Comparison of ENCODE assay signal across 11 cellular contexts in genomic region chr3:25904248-25904647, GRCh38.
DNase-seq lines count a peak whose midpoint lies in the region; ATAC-seq and TF ChIP-seq lines count a peak whose summit lies in the region.
"Had no signal": no experiment of that assay in that cellular context is flagged by ENCODE, and none has a peak within 500 bp of the region (broad histone marks: within the 10 kb centered on the region; RNA-seq: fewer than 3 reads in every experiment).

No MANE protein-coding gene starts in this region.

- H3K36me3 ChIP-seq in GM23338 (ENCODE audit: insufficient read depth) (no peaks in the 10 kb centered on the region), neural cell (ENCODE audit: insufficient read depth, low read length) (no peaks in the 10 kb centered on the region), GM23248 (ENCODE audit: low read depth) (no peaks in the 10 kb centered on the region), upper lobe of left lung (no peaks in the 10 kb centered on the region)
- H3K36me3 ChIP-seq: suprapubic skin had no signal

- H3K4me3 Mint-ChIP-seq in GM23338 = no peak overlapping the region
- H3K4me3 Mint-ChIP-seq: activated CD8-positive, alpha-beta memory T cell treated with anti-CD3 and anti-CD28 coated beads, Interleukin-2, amount 10 ng/mL, durations not matched to agents 7 days and 5 days; memory B cell had no signal

- no peak overlapping the region for H3K27ac ChIP-seq in GM23338 (ENCODE audit: low read depth)
- no peak overlapping the region for H3K27ac ChIP-seq in neural cell (ENCODE audit: low read length)
- no peak overlapping the region for H3K27ac ChIP-seq in GM23248
- H3K27ac ChIP-seq in upper lobe of left lung = no peak overlapping the region
- H3K27ac ChIP-seq: suprapubic skin had no signal

- H3K4me3 ChIP-seq in GM23338 (no peak overlapping the region), epithelial cell of proximal tubule (ENCODE audit: low read depth, low read length) (no peak overlapping the region), neural cell (ENCODE audit: low read length) (no peak overlapping the region), GM23248 (no peak overlapping the region), upper lobe of left lung (no peak overlapping the region)
- H3K4me3 ChIP-seq: suprapubic skin had no signal

- H3F3A ChIP-seq in GM23338 (replicated peaks; ENCODE audit: low read depth) = no peaks in the 10 kb centered on the region
- H3F3A ChIP-seq in neural cell (ENCODE audit: insufficient read depth, low read length, poor library complexity, severe bottlenecking) = no peaks in the 10 kb centered on the region
- H3F3A ChIP-seq in GM23248 (ENCODE audit: insufficient read depth) = no peaks in the 10 kb centered on the region

- H3K4me2 ChIP-seq in GM23338 = no peak overlapping the region
- no peak overlapping the region for H3K4me2 ChIP-seq in neural cell (ENCODE audit: low read length)
- H3K4me2 ChIP-seq in GM23248 (ENCODE audit: unreplicated experiment) = no peak overlapping the region

- in situ Hi-C loops in GM23248 (cut with MboI) = no loop called here

- H3K36me3 Mint-ChIP-seq in GM23338 (ENCODE audit: low read depth) = no peaks in the 10 kb centered on the region
- H3K36me3 Mint-ChIP-seq: activated CD8-positive, alpha-beta memory T cell treated with anti-CD3 and anti-CD28 coated beads, Interleukin-2, amount 10 ng/mL, durations not matched to agents 7 days and 5 days; memory B cell had no signal

- no peaks in the 10 kb centered on the region for H3K79me2 ChIP-seq in GM23338 (replicated peaks; ENCODE audit: insufficient read depth)
- no peaks in the 10 kb centered on the region for H3K79me2 ChIP-seq in neural cell (replicated peaks; ENCODE audit: insufficient read depth, low read length)
- H3K79me2 ChIP-seq in GM23248 (ENCODE audit: insufficient read depth) = no peaks in the 10 kb centered on the region

- TF ChIP-seq RAD21 in neural cell (conservative IDR thresholded peaks at IDR 0.05) = peak; percentile 67

- H3K27ac Mint-ChIP-seq in GM23338 = no peak overlapping the region
- H3K27ac Mint-ChIP-seq: activated CD8-positive, alpha-beta memory T cell treated with anti-CD3 and anti-CD28 coated beads, Interleukin-2, amount 10 ng/mL, durations not matched to agents 7 days and 5 days; memory B cell had no signal

- H3K9me3 ChIP-seq in neural cell (ENCODE audit: low read length) (no peaks in the 10 kb centered on the region), GM23248 (ENCODE audit: low read depth) (no peaks in the 10 kb centered on the region), upper lobe of left lung (no peaks in the 10 kb centered on the region)
- H3K9me3 ChIP-seq: suprapubic skin had no signal

- ATAC-seq in GM23338 (peak; percentile 94), upper lobe of left lung (ENCODE audit: low FRiP score in 2 of 2) (no peak), HG02642 (IDR thresholded peaks at IDR 0.05; ENCODE audit: poor library complexity, unreplicated experiment) (no peak)
- ATAC-seq: activated CD8-positive, alpha-beta memory T cell treated with anti-CD3 and anti-CD28 coated beads, Interleukin-2, amount 10 ng/mL, durations not matched to agents 7 days and 5 days had no signal

- no peaks in the 10 kb centered on the region for H3K27me3 ChIP-seq in GM23338 (ENCODE audit: insufficient read depth)
- H3K27me3 ChIP-seq in neural cell (ENCODE audit: insufficient read depth, low read depth, low read length) = no peaks in the 10 kb centered on the region
- no peaks in the 10 kb centered on the region for H3K27me3 ChIP-seq in GM23248 (replicated peaks; ENCODE audit: insufficient read depth)
- H3K27me3 ChIP-seq in upper lobe of left lung = no peaks in the 10 kb centered on the region
- H3K27me3 ChIP-seq: suprapubic skin had no signal

- H2AFZ ChIP-seq in GM23338 (0 out of 2 replicates have a peak overlapping the region, but pooled peaks have one; percentile 1), neural cell (ENCODE audit: low read depth, low read length) (no peak overlapping the region), GM23248 (no peak overlapping the region)

- H3K4me1 ChIP-seq in GM23338 (ENCODE audit: insufficient read depth) = peaks cover 20% of the 10 kb centered on the region
- no peaks in the 10 kb centered on the region for H3K4me1 ChIP-seq in GM23248 (ENCODE audit: insufficient read depth)
- no peaks in the 10 kb centered on the region for H3K4me1 ChIP-seq in upper lobe of left lung
- H3K4me1 ChIP-seq: suprapubic skin had no signal

- no peak for TF ChIP-seq POLR2A in upper lobe of left lung (IDR thresholded peaks at IDR 0.05)

- H3K4me1 Mint-ChIP-seq in GM23338 = peaks cover 24% of the 10 kb centered on the region
- H3K4me1 Mint-ChIP-seq: memory B cell had no signal

- no peaks in the 10 kb centered on the region for H3K27me3 Mint-ChIP-seq in GM23338 (ENCODE audit: insufficient read depth, low read depth, poor library complexity)
- H3K27me3 Mint-ChIP-seq: activated CD8-positive, alpha-beta memory T cell treated with anti-CD3 and anti-CD28 coated beads, Interleukin-2, amount 10 ng/mL, durations not matched to agents 7 days and 5 days had no signal

- WGBS in GM23248 (ENCODE audit: low coverage in 1 of 2, low lambda C conversion rate in 2 of 2, missing lambda C conversion rate in 2 of 2), 2 experiments = 23 to 33% methylated on average over 3 of the region's 3 CpGs
- 68 to 76% methylated on average over 3 of the region's 3 CpGs for WGBS in upper lobe of left lung, 2 donors

- H3K9me2 ChIP-seq in GM23338 (ENCODE audit: insufficient read depth) = 0 out of 2 replicates have a peak, but pooled peaks cover 11% of the 10 kb centered on the region
- no peaks in the 10 kb centered on the region for H3K9me2 ChIP-seq in neural cell (ENCODE audit: insufficient read depth, low read length)
- no peaks in the 10 kb centered on the region for H3K9me2 ChIP-seq in GM23248 (ENCODE audit: insufficient read depth)

- H3K9ac ChIP-seq in neural cell (ENCODE audit: low read length) (no peak overlapping the region), GM23248 (no peak overlapping the region)

- peak; percentile 40 to 74 for TF ChIP-seq CTCF in GM23338 (conservative IDR thresholded peaks at IDR 0.05; ENCODE audit: low read depth in 2 of 2)
- peak; percentile 73 for TF ChIP-seq CTCF in epithelial cell of proximal tubule (conservative IDR thresholded peaks at IDR 0.05; ENCODE audit: low read depth, low read length)
- TF ChIP-seq CTCF in neural cell (IDR thresholded peaks at IDR 0.05; ENCODE audit: poor library complexity, severe bottlenecking) = peak; percentile 54
- TF ChIP-seq CTCF in upper lobe of left lung (IDR thresholded peaks at IDR 0.05) = no peak

- DNase-seq in GM23338 (ENCODE audit: low spot score) (peak; percentile 25), NCI-H69 (lab: John Stamatoyannopoulos, UW) (peak; percentile 37), epithelial cell of proximal tubule (ENCODE audit: low read depth) (no peak), GM23248 (no peak), upper lobe of left lung (no peak), activated gamma-delta T cell treated with Interleukin-2 at 50 U/mL for 16 hours (no peak)
- DNase-seq: activated CD8-positive, alpha-beta memory T cell treated with anti-CD3 and anti-CD28 coated beads, Interleukin-2, amount 10 ng/mL, durations not matched to agents 7 days and 5 days had no signal

- no peak for TF ChIP-seq EP300 in neural cell (conservative IDR thresholded peaks at IDR 0.05; ENCODE audit: poor library complexity, severe bottlenecking)
- no peak for TF ChIP-seq EP300 in upper lobe of left lung (IDR thresholded peaks at IDR 0.05)

- no peaks in the 10 kb centered on the region for H3K9me3 Mint-ChIP-seq in GM23338
- H3K9me3 Mint-ChIP-seq: memory B cell had no signal

- H4K20me1 ChIP-seq in GM23338 (replicated peaks; ENCODE audit: insufficient read depth) = no peaks in the 10 kb centered on the region
- H4K20me1 ChIP-seq in neural cell (ENCODE audit: insufficient read depth) = no peaks in the 10 kb centered on the region
- H4K20me1 ChIP-seq in GM23248 (ENCODE audit: insufficient read depth) = no peaks in the 10 kb centered on the region

TF ChIP-seq in GM23338, 12 proteins besides CTCF, POLR2A, EP300 and RAD21 (continues in another document):
- no peak for TF ChIP-seq NANOG (IDR thresholded peaks at IDR 0.05; ENCODE audit: borderline replicate concordance)

TF ChIP-seq in neural cell, 6 proteins besides CTCF, POLR2A, EP300 and RAD21:
- peak; percentile 67 for TF ChIP-seq SMC3 (conservative IDR thresholded peaks at IDR 0.05; ENCODE audit: poor library complexity)
- TF ChIP-seq REST (IDR thresholded peaks at IDR 0.05; ENCODE audit: borderline replicate concordance) = no peak
- TF ChIP-seq POLR2AphosphoS5 (IDR thresholded peaks at IDR 0.05) = no peak

Comparison
In these comparisons a context has a peak if more than half of its experiments do, and no peak if none do; other contexts are left out.
1. DNase-seq: peak in GM23338 (single experiment) and NCI-H69 (single experiment); none in epithelial cell of proximal tubule (single experiment), GM23248 (single experiment), upper lobe of left lung (0 of 2) and activated gamma-delta T cell treated with Interleukin-2 at 50 U/mL for 16 hours (single experiment).
2. CTCF ChIP-seq: peak in GM23338 (2 of 2), epithelial cell of proximal tubule (single experiment) and neural cell (single experiment); none in upper lobe of left lung (0 of 6).